Comparison of ENCODE assay signal across 8 cellular contexts in genomic region chr19:38417544-38418506, GRCh38.
DNase-seq lines count a peak whose midpoint lies in the region; ATAC-seq and TF ChIP-seq lines count a peak whose summit lies in the region.

No MANE protein-coding gene starts in this region.

- POLR2A ChIA-PET in GM10248 (lab: Yijun Ruan, JAX) = no interaction called here

- peak overlapping the region; percentile 38 for H2AFZ ChIP-seq in parathyroid adenoma

- ATAC-seq in GM19452 (IDR thresholded peaks at IDR 0.05; ENCODE audit: unreplicated experiment) = no peak
- ATAC-seq in HG03342 (IDR thresholded peaks at IDR 0.05; ENCODE audit: unreplicated experiment) = no peak

- H3K79me2 ChIP-seq in parathyroid adenoma = no peaks in the 10 kb centered on the region

- peak overlapping the region; percentile 76 for H3K4me2 ChIP-seq in parathyroid adenoma (ENCODE audit: low read length)

- peak overlapping the region; percentile 32 for H3K4me3 ChIP-seq in parathyroid adenoma (ENCODE audit: low read depth, low read length)

- H3K9me3 ChIP-seq in parathyroid adenoma (ENCODE audit: control insufficient read depth, low read length) = no peaks in the 10 kb centered on the region

- H3K9ac ChIP-seq in parathyroid adenoma = no peak overlapping the region

- H3K27me3 ChIP-seq in parathyroid adenoma (ENCODE audit: control insufficient read depth, insufficient read depth, low read length) = no peaks in the 10 kb centered on the region

- CTCF ChIA-PET in GM10248 (lab: Yijun Ruan, JAX) = interaction anchor here (4.7 kb wide), 1 partner anchor 14 kb away, joined by 37 read pairs; the partner anchor contains the start of gene FAM98C

- H3K27ac ChIP-seq in parathyroid adenoma = no peak overlapping the region

- no peak for TF ChIP-seq CTCF in GM10248 (IDR thresholded peaks at IDR 0.05; ENCODE audit: control extremely low read depth, extremely low read depth, low read depth, missing control alignments)
- peak; percentile 5 for TF ChIP-seq CTCF in parathyroid adenoma (IDR thresholded peaks at IDR 0.05)

- H3K36me3 ChIP-seq in parathyroid adenoma (ENCODE audit: control insufficient read depth, insufficient read depth, low read length) = no peaks in the 10 kb centered on the region

- H3K4me1 ChIP-seq in parathyroid adenoma = peaks cover 3% of the 10 kb centered on the region

- DNase-seq in GM10248 (ENCODE audit: extremely low spot score) (peak; percentile 72), NCI-H345 (lab: John Stamatoyannopoulos, UW) (peak; percentile 74), germinal center (ENCODE audit: low spot score) (peak; percentile 75), dedifferentiated amniotic fluid mesenchymal stem cell (ENCODE audit: extremely low spot score) (no peak)
- DNase-seq in activated CD8-positive, alpha-beta memory T cell treated with anti-CD3 and anti-CD28 coated beads, Interleukin-2, amount 50 U/mL, for 24 hours (ENCODE audit: extremely low read depth) = peak; percentile 29
